Comparison of ENCODE assay signal across 24 cellular contexts in the genomic region with DNA sequence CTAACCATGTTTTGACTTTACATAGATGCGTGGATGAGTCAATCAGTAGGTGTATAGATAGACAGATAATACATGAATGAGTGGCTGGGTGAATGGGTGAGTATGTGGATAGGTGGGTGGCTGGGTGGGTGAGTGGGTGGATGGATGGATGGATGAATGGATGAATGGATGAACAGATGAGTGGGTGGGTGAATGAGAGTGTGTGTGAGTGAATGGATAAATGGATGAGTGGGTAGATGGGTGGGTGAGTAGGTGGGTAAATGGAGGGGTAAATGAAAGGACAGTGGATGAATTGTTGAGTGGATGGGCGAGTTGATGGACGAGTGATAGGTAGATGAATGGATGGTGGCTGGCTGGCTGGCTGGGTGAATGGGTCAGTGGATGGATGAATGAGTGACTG.
"Had no signal": no experiment of that assay in that cellular context is flagged by ENCODE, and none has a peak within 500 bp of the region (broad histone marks: within the 10 kb centered on the region; RNA-seq: fewer than 3 reads in every experiment).

No MANE protein-coding gene starts in this region.

- H3K27me3 ChIP-seq: ovary, right lobe of liver, sigmoid colon, stomach, thyroid gland, tibial nerve, upper lobe of left lung, vagina had no signal

- FAIRE-seq: small intestine had no signal

- ATAC-seq: natural killer cell treated with Interleukin-12 subunit alpha and Interleukin-12 subunit beta and Interleukin-15 and Interleukin-18, amount 100 ng/mL, for 72 hours; psoas muscle; right cardiac atrium; right lobe of liver; stimulated activated effector memory CD8-positive, alpha-beta T cell treated with anti-CD3 and anti-CD28 coated beads, Interleukin-12 subunit alpha, Interleukin-12 subunit beta, amount 100 ng/mL, for 72 hours; stimulated activated naive B cell treated with anti-CD40 and anti-IgM and Interleukin-4, amounts not matched to agents 10 μg/mL and 1 μg/mL and 100 μg/mL, for 72 hours had no signal

- H3K4me1 ChIP-seq: parathyroid adenoma, psoas muscle, right lobe of liver, sigmoid colon, stomach, thyroid gland, vagina had no signal

- H3K9me3 ChIP-seq: ovary, psoas muscle, right lobe of liver, sigmoid colon, thoracic aorta, thyroid gland, upper lobe of left lung, vagina had no signal

- H3K27ac ChIP-seq: ovary, parathyroid adenoma, psoas muscle, right lobe of liver, sigmoid colon, stomach, thoracic aorta, thyroid gland, tibial nerve, upper lobe of left lung, vagina had no signal

- H3K36me3 ChIP-seq: ovary, right lobe of liver, sigmoid colon, thoracic aorta, thyroid gland, upper lobe of left lung, vagina had no signal

- H2AFZ ChIP-seq: parathyroid adenoma had no signal

- H3K4me3 ChIP-seq: ovary, psoas muscle, right lobe of liver, sigmoid colon, stomach, thoracic aorta, thyroid gland, tibial nerve, upper lobe of left lung, vagina had no signal

- DNase-seq: nephron progenitor cell; occipital lobe; ovary; psoas muscle; right cardiac atrium; sigmoid colon; small intestine; stimulated activated CD4-positive, alpha-beta T cell treated with anti-CD3 and anti-CD28 coated beads, Interleukin-15, amount 100 ng/mL, for 24 hours; stimulated activated CD4-positive, alpha-beta T cell treated with anti-CD3 and anti-CD28 coated beads, Interleukin-2, amount 100 ng/mL, for 24 hours; stimulated activated CD4-positive, alpha-beta T cell treated with anti-CD3 and anti-CD28 coated beads, Interleukin-2, amount 100 ng/mL, for 48 hours; stimulated activated CD4-positive, alpha-beta T cell treated with anti-CD3 and anti-CD28 coated beads, Interleukin-4, amount 100 ng/mL, for 24 hours; stimulated activated naive B cell treated with anti-CD40 and anti-IgM and Interleukin-4, amounts not matched to agents 10 μg/mL and 1 μg/mL and 100 μg/mL, for 72 hours; stimulated activated naive CD4-positive, alpha-beta T cell treated with Interleukin-2 at 50 U/mL for 16 hours; stomach; thyroid gland; trophoblast cell; upper lobe of left lung had no signal

- H3K79me2 ChIP-seq: parathyroid adenoma had no signal

- H3K9ac ChIP-seq: parathyroid adenoma had no signal
